Comparison of ENCODE assay signal across 20 cellular contexts in genomic region chr13:36549771-36550170, GRCh38.
DNase-seq lines count a peak whose midpoint lies in the region; ATAC-seq lines count a peak whose summit lies in the region.
"Had no signal": no experiment of that assay in that cellular context is flagged by ENCODE, and none has a peak within 500 bp of the region (broad histone marks: within the 10 kb centered on the region; RNA-seq: fewer than 3 reads in every experiment).

No MANE protein-coding gene starts in this region.

- H3K36me3 Mint-ChIP-seq in activated T-cell treated with anti-CD3 and anti-CD28 coated beads, Interleukin-2, amount 50 U/mL, for 4 hours (ENCODE audit: insufficient read depth): no peaks in the 10 kb centered on the region
- H3K36me3 Mint-ChIP-seq: activated naive CD4-positive, alpha-beta T cell treated with anti-CD3 and anti-CD28 coated beads, Interleukin-2, amount 50 U/mL, for 24 hours; CD4-positive, alpha-beta memory T cell had no signal

- no peak for ATAC-seq in activated T-cell treated with anti-CD3 and anti-CD28 coated beads, Interleukin-2, amount 50 U/mL, for 4 hours
- no peak for ATAC-seq in activated CD4-positive, CD25-positive, alpha-beta regulatory T cell treated with anti-CD3 and anti-CD28 coated beads, Interleukin-2, amount 50 U/mL, for 24 hours
- ATAC-seq: activated CD4-positive, alpha-beta T cell treated with anti-CD3 and anti-CD28 coated beads for 36 hours had no signal

- DNase-seq in DMS153 (lab: John Stamatoyannopoulos, UW): peak; percentile 10
- DNase-seq in DMS153 treated with DMSO at 0.1 percent for 48 hours (lab: John Stamatoyannopoulos, UW; ENCODE audit: unreplicated experiment): no peak
- peak; percentile 44 for DNase-seq in COLO668 (lab: John Stamatoyannopoulos, UW; ENCODE audit: unreplicated experiment)
- DNase-seq in NCI-H1694 treated with DMSO at 0.1 percent for 48 hours (lab: John Stamatoyannopoulos, UW): peak; percentile 24
- peak; percentile 53 for DNase-seq in ecto neural progenitor cell (ENCODE audit: low spot score)
- DNase-seq in activated T-cell treated with anti-CD3 and anti-CD28 coated beads, Interleukin-2, amount 50 U/mL, for 4 hours: no peak
- no peak for DNase-seq in OCI-M1 (lab: John Stamatoyannopoulos, UW)
- DNase-seq: 8988T; activated CD4-positive, alpha-beta T cell treated with anti-CD3 and anti-CD28 coated beads for 36 hours; brain microvascular endothelial cell; CD4-positive, alpha-beta memory T cell; dorsolateral prefrontal cortex; HCEC 1CT; kidney; MM.1S; NCI-H510A treated with DMSO at 0.1 percent for 48 hours; small intestine; upper lobe of left lung had no signal

- no peaks in the 10 kb centered on the region for H3K27me3 Mint-ChIP-seq in activated T-cell treated with anti-CD3 and anti-CD28 coated beads, Interleukin-2, amount 50 U/mL, for 4 hours (ENCODE audit: low read depth)
- H3K27me3 Mint-ChIP-seq: activated naive CD4-positive, alpha-beta T cell treated with anti-CD3 and anti-CD28 coated beads, Interleukin-2, amount 50 U/mL, for 24 hours; CD4-positive, alpha-beta memory T cell had no signal

- H3K9me3 Mint-ChIP-seq in activated T-cell treated with anti-CD3 and anti-CD28 coated beads, Interleukin-2, amount 50 U/mL, for 4 hours: no peaks in the 10 kb centered on the region
- H3K9me3 Mint-ChIP-seq: activated naive CD4-positive, alpha-beta T cell treated with anti-CD3 and anti-CD28 coated beads, Interleukin-2, amount 50 U/mL, for 24 hours; CD4-positive, alpha-beta memory T cell had no signal

- no peaks in the 10 kb centered on the region for H3K4me1 Mint-ChIP-seq in activated T-cell treated with anti-CD3 and anti-CD28 coated beads, Interleukin-2, amount 50 U/mL, for 4 hours (ENCODE audit: low read depth)
- H3K4me1 Mint-ChIP-seq: activated CD4-positive, alpha-beta T cell treated with anti-CD3 and anti-CD28 coated beads for 36 hours; activated naive CD4-positive, alpha-beta T cell treated with anti-CD3 and anti-CD28 coated beads, Interleukin-2, amount 50 U/mL, for 24 hours; CD4-positive, alpha-beta memory T cell had no signal

- no peak overlapping the region for H3K4me3 Mint-ChIP-seq in activated T-cell treated with anti-CD3 and anti-CD28 coated beads, Interleukin-2, amount 50 U/mL, for 4 hours
- H3K4me3 Mint-ChIP-seq: activated CD4-positive, alpha-beta T cell treated with anti-CD3 and anti-CD28 coated beads for 36 hours; activated naive CD4-positive, alpha-beta T cell treated with anti-CD3 and anti-CD28 coated beads, Interleukin-2, amount 50 U/mL, for 24 hours; CD4-positive, alpha-beta memory T cell had no signal

Comparison
In these comparisons a context has a peak if more than half of its experiments do, and no peak if none do; other contexts are left out.
1. DNase-seq: peak in DMS153 (single experiment), COLO668 (single experiment), NCI-H1694 treated with DMSO at 0.1 percent for 48 hours (single experiment) and ecto neural progenitor cell (single experiment); none in DMS153 treated with DMSO at 0.1 percent for 48 hours (single experiment), activated T-cell treated with anti-CD3 and anti-CD28 coated beads, Interleukin-2, amount 50 U/mL, for 4 hours (single experiment) and OCI-M1 (single experiment).